Comparison of ENCODE assay signal across 1 cellular context in the genomic region with DNA sequence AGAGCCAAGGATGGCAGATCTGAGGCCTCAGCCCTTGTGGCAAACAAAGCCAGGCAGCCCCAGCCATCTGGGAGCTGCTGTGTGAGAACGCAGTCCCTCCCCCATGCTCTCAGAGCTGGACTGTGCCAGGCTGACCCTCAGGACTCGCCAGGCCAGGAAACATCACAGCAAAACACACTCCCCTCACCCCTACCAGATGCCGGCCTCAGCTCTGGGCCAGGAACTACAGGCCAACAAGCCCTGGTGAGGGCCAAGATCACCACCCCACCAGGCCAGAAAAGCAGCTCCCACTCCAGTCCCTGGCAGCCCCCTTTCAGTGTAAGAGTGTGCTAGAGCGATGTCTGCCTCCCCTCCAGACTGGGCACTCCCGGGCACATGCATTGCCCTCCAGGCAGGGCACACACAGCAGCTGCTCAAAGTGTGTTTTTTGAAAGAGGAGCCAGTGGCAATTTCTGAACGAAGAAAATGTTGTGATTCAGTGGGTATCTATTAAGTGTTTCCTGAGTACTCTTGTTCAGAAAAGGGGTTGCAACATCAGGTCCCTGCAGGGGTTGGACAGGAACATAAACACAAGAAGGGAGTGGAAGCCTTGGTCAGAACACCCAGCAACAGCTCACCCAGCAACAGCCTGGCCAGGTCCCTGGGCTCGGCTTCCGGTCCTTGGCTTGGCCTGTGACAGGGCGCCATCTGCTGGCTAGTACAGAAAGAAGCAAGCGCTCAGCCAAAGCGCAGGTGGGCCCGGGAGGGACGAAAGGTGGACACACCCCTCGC.
TF ChIP-seq lines count a peak whose summit lies in the region.

No MANE protein-coding gene starts in this region.

TF ChIP-seq in GM12878, 131 proteins besides CTCF, POLR2A, EP300 and RAD21 (continued from another document and continues in another):
- TF ChIP-seq, protein P1, sequence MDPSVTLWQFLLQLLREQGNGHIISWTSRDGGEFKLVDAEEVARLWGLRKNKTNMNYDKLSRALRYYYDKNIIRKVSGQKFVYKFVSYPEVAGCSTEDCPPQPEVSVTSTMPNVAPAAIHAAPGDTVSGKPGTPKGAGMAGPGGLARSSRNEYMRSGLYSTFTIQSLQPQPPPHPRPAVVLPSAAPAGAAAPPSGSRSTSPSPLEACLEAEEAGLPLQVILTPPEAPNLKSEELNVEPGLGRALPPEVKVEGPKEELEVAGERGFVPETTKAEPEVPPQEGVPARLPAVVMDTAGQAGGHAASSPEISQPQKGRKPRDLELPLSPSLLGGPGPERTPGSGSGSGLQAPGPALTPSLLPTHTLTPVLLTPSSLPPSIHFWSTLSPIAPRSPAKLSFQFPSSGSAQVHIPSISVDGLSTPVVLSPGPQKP (IDR thresholded peaks at IDR 0.05; ENCODE audit: low read depth, low read length), result peak; percentile 94
- TF ChIP-seq MTA3 (IDR thresholded peaks at IDR 0.05; ENCODE audit: borderline replicate concordance, low read length) (no peak), CREM (IDR thresholded peaks at IDR 0.05; ENCODE audit: low read depth) (peak; percentile 46; the same call in 1 of the 2 replicates), POLR2AphosphoS5 (IDR thresholded peaks at IDR 0.05; ENCODE audit: low read length) (no peak), CBX5 (IDR thresholded peaks at IDR 0.05; ENCODE audit: low read depth) (no peak), ESRRA (IDR thresholded peaks at IDR 0.05; ENCODE audit: low read length) (no peak), RFX5 (IDR thresholded peaks at IDR 0.05; ENCODE audit: low read depth, low read length) (peak; percentile 92), SMAD5 (IDR thresholded peaks at IDR 0.05; ENCODE audit: low read depth) (no peak), ZNF592 (IDR thresholded peaks at IDR 0.05) (peak; percentile 78; the same call in 1 of the 2 replicates), NBN (IDR thresholded peaks at IDR 0.05) (no peak), PML (IDR thresholded peaks at IDR 0.05; ENCODE audit: low read length) (no peak), CHD1 (IDR thresholded peaks at IDR 0.05; ENCODE audit: low read depth, low read length) (no peak), RUNX3 (IDR thresholded peaks at IDR 0.05; ENCODE audit: low read length) (0 out of 2 replicates have a peak, but pooled peaks have one; percentile 19), POU2F2 (IDR thresholded peaks at IDR 0.05; ENCODE audit: borderline replicate concordance, low read depth, low read length) (peak; percentile 77; the same call in 2 of the 3 replicates), RB1 (IDR thresholded peaks at IDR 0.05; ENCODE audit: borderline replicate concordance) (peak; percentile 63; the same call in 1 of the 2 replicates), BCLAF1 (IDR thresholded peaks at IDR 0.05) (no peak), PAX5 (IDR thresholded peaks at IDR 0.05; ENCODE audit: borderline replicate concordance, low read depth, low read length) (no peak), ZNF274 (IDR thresholded peaks at IDR 0.05; ENCODE audit: insufficient read depth, insufficient read length) (no peak), ZNF207 (IDR thresholded peaks at IDR 0.05; ENCODE audit: borderline replicate concordance) (no peak), RCOR1 (conservative IDR thresholded peaks at IDR 0.05; ENCODE audit: low read depth, low read length) (no peak), STAT3 (IDR thresholded peaks at IDR 0.05; ENCODE audit: low read depth, low read length) (no peak), E2F8 (IDR thresholded peaks at IDR 0.05; ENCODE audit: low read depth, partially characterized antibody) (no peak), RELA (IDR thresholded peaks at IDR 0.05; ENCODE audit: borderline replicate concordance, partially characterized antibody) (no peak), SUZ12 (IDR thresholded peaks at IDR 0.05; ENCODE audit: unreplicated experiment) (no peak), NFXL1 (IDR thresholded peaks at IDR 0.05; ENCODE audit: borderline replicate concordance) (no peak), BHLHE40 (IDR thresholded peaks at IDR 0.05; ENCODE audit: borderline replicate concordance in 1 of 2, low read depth in 2 of 2, low read length in 1 of 2) (peak in 1 of 2 experiments; percentile 35; a peak in 1 of 4 replicates), JUND (IDR thresholded peaks at IDR 0.05; ENCODE audit: low read depth, low read length) (no peak), FOXM1 (IDR thresholded peaks at IDR 0.05; ENCODE audit: low read depth, low read length) (0 out of 2 replicates have a peak, but pooled peaks have one; percentile 25), SKIL (IDR thresholded peaks at IDR 0.05; ENCODE audit: low read depth, poor library complexity, severe bottlenecking) (no peak), ZBTB4 (CRISPR knock-in tag; IDR thresholded peaks at IDR 0.05) (no peak), TCF12 (IDR thresholded peaks at IDR 0.05; ENCODE audit: low read depth, low read length) (0 out of 2 replicates have a peak, but pooled peaks have one; percentile 69), MAX (IDR thresholded peaks at IDR 0.05; ENCODE audit: low read depth, low read length) (no peak), MXI1 (IDR thresholded peaks at IDR 0.05; ENCODE audit: low read depth, low read length) (0 out of 2 replicates have a peak, but pooled peaks have one; percentile 18), SREBF1 (IDR thresholded peaks at IDR 0.05; ENCODE audit: low read length) (no peak), KAT2A (conservative IDR thresholded peaks at IDR 0.05; ENCODE audit: control insufficient read depth, low read depth, low read length) (no peak), HDGF (IDR thresholded peaks at IDR 0.05) (no peak), ZNF217 (IDR thresholded peaks at IDR 0.05) (no peak)
- TF ChIP-seq, protein P2, sequence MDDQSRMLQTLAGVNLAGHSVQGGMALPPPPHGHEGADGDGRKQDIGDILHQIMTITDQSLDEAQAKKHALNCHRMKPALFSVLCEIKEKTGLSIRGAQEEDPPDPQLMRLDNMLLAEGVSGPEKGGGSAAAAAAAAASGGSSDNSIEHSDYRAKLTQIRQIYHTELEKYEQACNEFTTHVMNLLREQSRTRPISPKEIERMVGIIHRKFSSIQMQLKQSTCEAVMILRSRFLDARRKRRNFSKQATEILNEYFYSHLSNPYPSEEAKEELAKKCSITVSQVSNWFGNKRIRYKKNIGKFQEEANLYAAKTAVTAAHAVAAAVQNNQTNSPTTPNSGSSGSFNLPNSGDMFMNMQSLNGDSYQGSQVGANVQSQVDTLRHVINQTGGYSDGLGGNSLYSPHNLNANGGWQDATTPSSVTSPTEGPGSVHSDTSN (IDR thresholded peaks at IDR 0.05; ENCODE audit: insufficient replicate concordance, low read depth, low read length), result no peak
